19 cellular contexts compared by ENCODE assay signal in the genomic region with DNA sequence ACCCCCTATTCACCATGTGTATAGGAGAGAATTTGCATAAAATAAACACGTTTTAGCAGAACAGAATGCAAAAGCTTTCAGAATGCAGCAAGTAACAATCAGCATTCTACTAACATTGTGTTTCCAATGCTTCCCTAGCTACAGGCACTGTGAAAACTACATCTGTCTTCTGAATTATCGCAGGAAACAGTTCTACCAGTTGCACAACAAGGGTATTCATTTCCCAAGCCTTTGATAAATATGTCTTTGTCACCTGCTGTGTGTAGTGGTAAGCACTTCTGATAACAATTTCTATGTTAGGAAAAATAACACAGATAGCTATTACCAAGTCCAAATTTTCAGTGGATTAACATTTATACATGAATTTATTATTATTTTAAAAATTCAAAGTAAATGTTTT.
"Had no signal": no experiment of that assay in that cellular context is flagged by ENCODE, and none has a peak within 500 bp of the region (broad histone marks: within the 10 kb centered on the region; RNA-seq: fewer than 3 reads in every experiment).

No MANE protein-coding gene starts in this region.

- DNase-seq: activated CD4-positive, alpha-beta memory T cell treated with anti-CD3 and anti-CD28 coated beads for 36 hours; activated CD4-positive, alpha-beta T cell treated with anti-CD3 and anti-CD28 coated beads, Interleukin-2, amount 10 ng/mL, durations not matched to agents 7 days and 5 days; activated CD4-positive, CD25-positive, alpha-beta regulatory T cell; activated CD8-positive, alpha-beta memory T cell treated with anti-CD3 and anti-CD28 coated beads for 24 hours; activated effector memory CD4-positive, alpha-beta T cell treated with anti-CD3 and anti-CD28 coated beads, Interleukin-2, amount 50 U/mL, for 16 hours; activated naive CD4-positive, alpha-beta T cell treated with Interleukin-2 at 50 U/mL for 16 hours; activated T-cell treated with anti-CD3 and anti-CD28 coated beads, Interleukin-2, amount 50 U/mL, for 4 hours; colonic mucosa; KG1; NCI-H1092; NCI-H1694; NCI-H2029; NCI-H2107; NCI-H226; NCI-H526 treated with DMSO at 0.1 percent for 48 hours; SIG-M5; T-helper 17 cell; T1000 had no signal

- H3K36me3 ChIP-seq: colonic mucosa had no signal

- H3K4me1 ChIP-seq: colonic mucosa had no signal

- H3K27ac ChIP-seq: colonic mucosa, VCaP had no signal

- H3K4me3 ChIP-seq: colonic mucosa had no signal

- H3K9me3 ChIP-seq: colonic mucosa had no signal

- H3K27me3 ChIP-seq: colonic mucosa had no signal
